Comparison of ENCODE assay signal across 8 cellular contexts in the genomic region with DNA sequence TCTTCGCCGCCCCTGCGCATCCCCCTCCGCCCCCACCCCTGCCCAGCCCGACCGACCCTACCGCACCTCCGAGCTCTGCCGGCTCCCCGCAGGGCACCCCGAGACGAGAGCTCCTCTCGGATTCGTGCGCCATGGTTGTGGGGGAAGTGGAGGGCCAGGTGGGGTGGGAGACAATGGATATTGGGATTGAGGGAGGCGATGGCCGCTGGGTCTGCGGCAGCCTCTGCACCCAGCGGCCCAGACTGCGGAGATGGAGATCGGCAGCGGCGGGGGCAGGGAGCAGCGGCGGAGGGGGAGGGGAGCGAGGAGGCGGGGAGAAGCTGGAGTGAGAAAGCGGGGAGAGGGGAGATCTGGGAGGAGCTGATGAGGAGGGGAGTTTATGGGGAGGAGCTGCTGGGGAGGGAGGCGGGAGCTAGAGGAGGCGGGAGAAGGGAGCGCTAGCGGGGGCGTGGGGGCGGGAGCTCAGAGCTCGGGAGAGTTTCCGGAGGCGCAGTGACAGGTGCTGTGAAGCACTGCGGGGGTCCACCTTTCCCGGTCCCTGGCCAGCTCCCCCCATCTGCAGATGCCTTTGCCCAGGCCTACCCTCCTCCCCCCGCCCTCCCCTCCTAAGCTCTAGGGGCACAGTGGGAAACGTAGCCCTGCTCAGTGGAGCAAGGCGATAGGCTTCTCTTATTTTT. TPM values are rescaled to one million over a fixed set of nuclear protein-coding genes. Genes with fewer than 3 reads are reported as not detected.
A peak's percentile ranks its signal among the peaks of the same experiment; 100 is the strongest.
DNase-seq lines count a peak whose midpoint lies in the region; ATAC-seq and TF ChIP-seq lines count a peak whose summit lies in the region.

A gene (minus strand): TSS at position 352 of the 677 bp plus-strand sequence. CDS start 219 bp downstream, at position 133.

- no peak for TF ChIP-seq EP300 in tibial nerve (IDR thresholded peaks at IDR 0.05)

- peak within 1 kb of the TSS; percentile 79 for H4K12ac ChIP-seq in trophoblast cell (ENCODE audit: low read depth, low read length)

- peaks cover 3% of the 10 kb centered on the region for H3K27me3 Mint-ChIP-seq in IgD-negative memory B cell
- peaks cover 2% of the 10 kb centered on the region for H3K27me3 Mint-ChIP-seq in activated naive CD8-positive, alpha-beta T cell treated with anti-CD3 and anti-CD28 coated beads, Interleukin-2, amount 50 U/mL, for 24 hours

- peaks cover 0 to 16% (median 6%) of the 10 kb centered on the region in 9 donors for H3K4me1 ChIP-seq in heart right ventricle
- H3K4me1 ChIP-seq in trophoblast cell (ENCODE audit: control insufficient read depth in 1 of 2, insufficient read depth in 2 of 2, low read length in 2 of 2): peaks cover 5 to 8% of the 10 kb centered on the region in 2 experiments
- H3K4me1 ChIP-seq in tibial nerve: peaks cover 0 to 22% (median 7%) of the 10 kb centered on the region in 4 donors

- peak within 1 kb of the TSS; percentile 50 for H4K91ac ChIP-seq in trophoblast cell (ENCODE audit: low read depth, low read length)

- H2BK12ac ChIP-seq in trophoblast cell (ENCODE audit: low read length): no peak within 1 kb of the TSS

- peaks cover 2% of the 10 kb centered on the region for H3K36me3 Mint-ChIP-seq in IgD-negative memory B cell
- H3K36me3 Mint-ChIP-seq in activated naive CD8-positive, alpha-beta T cell treated with anti-CD3 and anti-CD28 coated beads, Interleukin-2, amount 50 U/mL, for 24 hours (ENCODE audit: low read depth): no peaks in the 10 kb centered on the region

- peak within 1 kb of the TSS; percentile 87 for H4K8ac ChIP-seq in trophoblast cell (ENCODE audit: low read depth, low read length)

- WGBS in heart right ventricle, 2 donors: 0 to 1% methylated on average over 39 to 42 of the region's 42 CpGs
- no CpG with 5 or more reads among the region's 42 CpGs for WGBS in trophoblast cell (ENCODE audit: extremely low coverage, insufficient coverage, insufficient read length)
- WGBS in tibial nerve, 2 donors: 0 to 1% methylated on average over 24 to 42 of the region's 42 CpGs

- peak within 1 kb of the TSS; percentile 79 for H3K9ac ChIP-seq in trophoblast cell (ENCODE audit: low read length)

- TF ChIP-seq CTCF in heart right ventricle (IDR thresholded peaks at IDR 0.05) (no peak), tibial nerve (IDR thresholded peaks at IDR 0.05) (no peak)

- H2AFZ ChIP-seq in trophoblast cell (ENCODE audit: insufficient read depth, low read length, poor library complexity): peak within 1 kb of the TSS; percentile 74

- H3K23ac ChIP-seq in trophoblast cell (ENCODE audit: low read length): no peak within 1 kb of the TSS

- peak within 1 kb of the TSS; percentile 89 for H3K14ac ChIP-seq in trophoblast cell (ENCODE audit: low read length)

- H3K4me1 Mint-ChIP-seq in IgD-negative memory B cell: peaks cover 5 to 6% (median 5%) of the 10 kb centered on the region in 3 donors
- peaks cover 16% of the 10 kb centered on the region for H3K4me1 Mint-ChIP-seq in activated naive CD8-positive, alpha-beta T cell treated with anti-CD3 and anti-CD28 coated beads, Interleukin-2, amount 50 U/mL, for 24 hours

- H3K27me3 ChIP-seq in heart right ventricle (peaks cover 0 to 8% (median 0%) of the 10 kb centered on the region in 7 donors), trophoblast cell (ENCODE audit: insufficient read depth, low read length) (no peaks in the 10 kb centered on the region), tibial nerve (no peaks in the 10 kb centered on the region)

- no peak within 1 kb of the TSS for H2AK5ac ChIP-seq in trophoblast cell (ENCODE audit: low read length)

- no peak within 1 kb of the TSS for H2BK5ac ChIP-seq in trophoblast cell (ENCODE audit: low read depth, low read length, poor library complexity)

- peak; percentile 77 for ATAC-seq in activated naive CD8-positive, alpha-beta T cell treated with anti-CD3 and anti-CD28 coated beads, Interleukin-2, amount 50 U/mL, for 24 hours
- peak; percentile 86 to 96 (median 92) for ATAC-seq in heart right ventricle
- ATAC-seq in HG02571 (IDR thresholded peaks at IDR 0.05; ENCODE audit: unreplicated experiment): no peak

- peak within 1 kb of the TSS; percentile 47 to 77 (median 69) for H3K4me3 ChIP-seq in heart right ventricle
- H3K4me3 ChIP-seq in trophoblast cell (ENCODE audit: low read depth, low read length): peak within 1 kb of the TSS; percentile 91
- peak within 1 kb of the TSS; percentile 56 to 90 (median 73) for H3K4me3 ChIP-seq in tibial nerve

- H3K36me3 ChIP-seq in heart right ventricle (no peaks in the 10 kb centered on the region), trophoblast cell (ENCODE audit: control insufficient read depth in 1 of 2, insufficient read depth in 2 of 2, low read length in 2 of 2) (peaks cover 4 to 8% of the 10 kb centered on the region in 2 experiments), tibial nerve (peaks cover 0 to 35% (median 0%) of the 10 kb centered on the region in 3 donors)

- intact Hi-C loops in heart right ventricle (cut with DNase I): no loop called here

- peak within 1 kb of the TSS; percentile 84 for H3K4me2 ChIP-seq in trophoblast cell (ENCODE audit: low read length)

- H2BK120ac ChIP-seq in trophoblast cell (ENCODE audit: insufficient read depth, low read length, poor library complexity): no peak within 1 kb of the TSS

- peak within 1 kb of the TSS in 1 of 3 donors; percentile 96 for H3K27ac Mint-ChIP-seq in IgD-negative memory B cell
- H3K27ac Mint-ChIP-seq in activated naive CD8-positive, alpha-beta T cell treated with anti-CD3 and anti-CD28 coated beads, Interleukin-2, amount 50 U/mL, for 24 hours: peak within 1 kb of the TSS; percentile 78

- H3K79me2 ChIP-seq in trophoblast cell (ENCODE audit: control insufficient read depth, insufficient read depth, low read length, poor library complexity): peaks cover 1% of the 10 kb centered on the region

- H3K27ac ChIP-seq in heart right ventricle (peak within 1 kb of the TSS in 4 of 10 donors; percentile 39 to 65 (median 54)), trophoblast cell (ENCODE audit: low read depth, low read length) (no peak within 1 kb of the TSS), tibial nerve (peak within 1 kb of the TSS; percentile 51 to 89 (median 77))

- peak within 1 kb of the TSS; percentile 69 for H3K18ac ChIP-seq in trophoblast cell (ENCODE audit: low read length)

- no peak within 1 kb of the TSS for H3K4ac ChIP-seq in trophoblast cell (ENCODE audit: low read depth, low read length)

- TF ChIP-seq POLR2A in tibial nerve (IDR thresholded peaks at IDR 0.05): no peak

- H3K9me3 Mint-ChIP-seq in IgD-negative memory B cell: no peaks in the 10 kb centered on the region
- H3K9me3 Mint-ChIP-seq in activated naive CD8-positive, alpha-beta T cell treated with anti-CD3 and anti-CD28 coated beads, Interleukin-2, amount 50 U/mL, for 24 hours: no peaks in the 10 kb centered on the region

- H3K79me1 ChIP-seq in trophoblast cell (ENCODE audit: low read length): no peaks in the 10 kb centered on the region

- no peaks in the 10 kb centered on the region for H3K9me3 ChIP-seq in heart right ventricle
- H3K9me3 ChIP-seq in trophoblast cell (ENCODE audit: insufficient read depth, low read depth, low read length): peaks cover 1% of the 10 kb centered on the region
- no peaks in the 10 kb centered on the region for H3K9me3 ChIP-seq in tibial nerve

- H3K4me3 Mint-ChIP-seq in IgD-negative memory B cell: peak within 1 kb of the TSS; percentile 74 to 89 (median 88)
- peak within 1 kb of the TSS; percentile 69 for H3K4me3 Mint-ChIP-seq in activated naive CD8-positive, alpha-beta T cell treated with anti-CD3 and anti-CD28 coated beads, Interleukin-2, amount 50 U/mL, for 24 hours

- peak; percentile 14 for DNase-seq in DMS53 treated with DMSO at 0.1 percent for 48 hours (lab: John Stamatoyannopoulos, UW; ENCODE audit: unreplicated experiment)
- DNase-seq in SK-N-DZ (ENCODE audit: low spot score): peak; percentile 86
- peak; percentile 76 for DNase-seq in activated naive CD8-positive, alpha-beta T cell treated with anti-CD3 and anti-CD28 coated beads, Interleukin-2, amount 50 U/mL, for 24 hours
- DNase-seq in heart right ventricle: peak; percentile 76 to 81
- no peak for DNase-seq in trophoblast cell
- peak; percentile 33 to 54 for DNase-seq in tibial nerve (ENCODE audit: low spot score in 2 of 2)

RNA-seq across cellular contexts. Expression of the gene that starts here (rescaled TPM):
- polyA plus RNA-seq in IgD-negative memory B cell (0.34 TPM), heart right ventricle (1 to 10 TPM; 1.1 to 1.3 TPM)
- 27.4 and 27.5 TPM in 2 replicates for polyA plus RNA-seq in SK-N-DZ (2014; cell fraction: cytosol; rRNA removed)
- 6.1 and 11.7 TPM in 2 replicates for polyA plus RNA-seq in SK-N-DZ (2014; cell fraction: nucleus; rRNA removed)
- total RNA-seq in heart right ventricle (1 to 10 TPM; 2.5 to 6.6 (median 4.3) TPM), tibial nerve (10 to 100 TPM in 2 of 4 donors, 1 to 10 TPM in 2; 8.5 to 11.7 (median 9.3) TPM)
- 10.9 and 11.6 TPM in 2 replicates for polyA plus RNA-seq in trophoblast cell (2013)

Comparison
In these comparisons a context has a peak if more than half of its experiments do, and no peak if none do; other contexts are left out.
1. DNase-seq: peak in DMS53 treated with DMSO at 0.1 percent for 48 hours (single experiment), SK-N-DZ (single experiment), activated naive CD8-positive, alpha-beta T cell treated with anti-CD3 and anti-CD28 coated beads, Interleukin-2, amount 50 U/mL, for 24 hours (single experiment), heart right ventricle (2 of 2) and tibial nerve (2 of 2); none in trophoblast cell (0 of 2).
2. Peak in every context shown above with its lines, with median percentiles within 50 percentile points of each other: H3K4me3 ChIP-seq.